Comparison of ENCODE assay signal across 10 cellular contexts in the genomic region with DNA sequence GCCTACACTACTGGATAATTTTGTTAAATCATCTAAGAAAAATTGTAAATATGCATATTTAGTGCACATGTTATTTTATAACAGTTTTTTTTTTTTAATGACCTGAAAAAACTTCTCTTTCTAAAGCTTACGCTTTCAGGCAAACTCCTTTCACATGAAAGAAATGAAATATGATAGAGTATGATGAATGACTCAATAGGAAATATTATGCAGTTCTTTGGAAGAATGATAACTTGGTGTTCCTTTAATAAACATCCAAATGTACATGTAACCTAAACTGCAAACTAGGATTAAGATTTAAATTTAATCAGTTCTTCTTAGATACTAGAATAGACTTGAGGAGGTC.
A peak's percentile ranks its signal among the peaks of the same experiment; 100 is the strongest.
DNase-seq lines count a peak whose midpoint lies in the region; ATAC-seq and TF ChIP-seq lines count a peak whose summit lies in the region.
"Had no signal": no experiment of that assay in that cellular context is flagged by ENCODE, and none has a peak within 500 bp of the region (broad histone marks: within the 10 kb centered on the region; RNA-seq: fewer than 3 reads in every experiment).

No MANE protein-coding gene starts in this region.

- H3K36me3 ChIP-seq in SK-N-SH (replicated peaks in 1 of 2; ENCODE audit: control insufficient read depth in 1 of 2, insufficient read depth in 2 of 2, low read length in 1 of 2): no peaks in the 10 kb centered on the region
- no peaks in the 10 kb centered on the region for H3K36me3 ChIP-seq in osteoblast (ENCODE audit: insufficient read depth, low read length)
- H3K36me3 ChIP-seq in uterus: no peaks in the 10 kb centered on the region

- 0 out of 2 replicates have a peak overlapping the region, but pooled peaks have one; percentile 5 for H2AFZ ChIP-seq in SK-N-SH (ENCODE audit: low read depth)
- H2AFZ ChIP-seq in osteoblast (ENCODE audit: low read length): no peak overlapping the region

- H3K79me2 ChIP-seq in SK-N-SH (ENCODE audit: insufficient read depth) (peaks cover 25% of the 10 kb centered on the region; the same call in 1 of the 2 replicates), osteoblast (ENCODE audit: insufficient read depth, low read length) (peaks cover 12% of the 10 kb centered on the region)

- peaks cover 29% of the 10 kb centered on the region for H3F3A ChIP-seq in SK-N-SH (replicated peaks; ENCODE audit: insufficient read depth)

- H3K27ac Mint-ChIP-seq in activated CD4-positive, alpha-beta T cell treated with anti-CD3 and anti-CD28 coated beads for 36 hours: no peak overlapping the region
- H3K27ac Mint-ChIP-seq: activated CD4-positive, alpha-beta memory T cell treated with anti-CD3 and anti-CD28 coated beads, Interleukin-2, amount 10 ng/mL, durations not matched to agents 7 days and 5 days; activated naive CD8-positive, alpha-beta T cell treated with anti-CD3 and anti-CD28 coated beads, Interleukin-2, amount 10 ng/mL, durations not matched to agents 7 days and 5 days had no signal

- DNase-seq in SK-N-SH (no peak), coronary artery (ENCODE audit: low spot score) (no peak), osteoblast (ENCODE audit: insufficient read length, low spot score, missing footprints) (no peak), uterus (no peak), iPS-NIHi11 (ENCODE audit: low spot score) (no peak)
- DNase-seq in activated CD4-positive, alpha-beta T cell treated with anti-CD3 and anti-CD28 coated beads for 36 hours: no peak
- DNase-seq: activated CD4-positive, alpha-beta memory T cell treated with anti-CD3 and anti-CD28 coated beads, Interleukin-2, amount 10 ng/mL, durations not matched to agents 7 days and 5 days; activated naive CD8-positive, alpha-beta T cell treated with anti-CD3 and anti-CD28 coated beads, Interleukin-2, amount 10 ng/mL, durations not matched to agents 7 days and 5 days had no signal

- no peaks in the 10 kb centered on the region for H4K20me1 ChIP-seq in SK-N-SH (ENCODE audit: insufficient read depth)
- H4K20me1 ChIP-seq in osteoblast (ENCODE audit: insufficient read depth, low read length): no peaks in the 10 kb centered on the region

- H3K4me1 ChIP-seq in SK-N-SH (ENCODE audit: control insufficient read depth in 1 of 2, insufficient read depth in 2 of 2, low read depth in 1 of 2, low read length in 1 of 2) (peaks cover 0 to 18% of the 10 kb centered on the region in 2 experiments; a peak in 3 of 4 replicates), osteoblast (ENCODE audit: insufficient read depth, low read length) (peaks cover 19% of the 10 kb centered on the region), uterus (peaks cover 0 to 5% of the 10 kb centered on the region in 2 donors)

- CTCF ChIA-PET in SK-N-SH (lab: Yijun Ruan, JAX): interaction anchor here (0.9 to 1.5 kb wide), 2 partner anchors 13 to 122 kb away, joined by 3 read pairs; no protein-coding TSS in a partner anchor
- CTCF ChIA-PET in activated CD4-positive, alpha-beta T cell treated with anti-CD3 and anti-CD28 coated beads for 36 hours (lab: Charles Lee): interaction anchor here (0.6 kb wide), 1 partner anchor 773 kb away, joined by 3 read pairs; no protein-coding TSS in a partner anchor

- peak overlapping the region; percentile 58; the same call in 1 of the 2 replicates for H3K9ac ChIP-seq in SK-N-SH

- ATAC-seq in SK-N-SH treated with all-trans-retinoic acid at 6 μM for 48 hours: no peak; the same call in 2 of the 3 replicates
- no peak for ATAC-seq in GM21528 (IDR thresholded peaks at IDR 0.05; ENCODE audit: low FRiP score, unreplicated experiment)
- ATAC-seq in activated CD4-positive, alpha-beta T cell treated with anti-CD3 and anti-CD28 coated beads for 36 hours: no peak

- no peak for TF ChIP-seq POLR2A in uterus (IDR thresholded peaks at IDR 0.05)

- TF ChIP-seq CTCF in SK-N-SH (IDR thresholded peaks at IDR 0.05) (no peak), coronary artery (IDR thresholded peaks at IDR 0.05) (no peak), osteoblast (IDR thresholded peaks at IDR 0.05; ENCODE audit: extremely low read depth, low read depth, low read length) (no peak), uterus (IDR thresholded peaks at IDR 0.05) (no peak)

- H3K4me3 ChIP-seq in SK-N-SH (ENCODE audit: low read depth in 2 of 2, low read length in 1 of 2) (peak overlapping the region in 1 of 2 experiments; percentile 57; a peak in 2 of 4 replicates), coronary artery (peak overlapping the region; percentile 69), osteoblast (ENCODE audit: insufficient read depth, low read length) (peak overlapping the region; percentile 68), uterus (peak overlapping the region in 1 of 2 donors; percentile 36)

- no peaks in the 10 kb centered on the region for H3K9me2 ChIP-seq in SK-N-SH

- peaks cover 12% of the 10 kb centered on the region for H3K27me3 Mint-ChIP-seq in activated CD4-positive, alpha-beta T cell treated with anti-CD3 and anti-CD28 coated beads for 36 hours

- POLR2A ChIA-PET in SK-N-SH (lab: Yijun Ruan, JAX): no interaction called here
- POLR2A ChIA-PET in activated CD4-positive, alpha-beta T cell treated with anti-CD3 and anti-CD28 coated beads for 36 hours (lab: Charles Lee): no interaction called here

- 54% methylated on average over 1 of the region's 1 CpG for WGBS in SK-N-SH (ENCODE audit: low lambda C conversion rate)

- H3K27me3 ChIP-seq in SK-N-SH (ENCODE audit: insufficient read depth): no peaks in the 10 kb centered on the region
- H3K27me3 ChIP-seq in osteoblast (ENCODE audit: insufficient read depth, low read length): no peaks in the 10 kb centered on the region
- H3K27me3 ChIP-seq in uterus: no peaks in the 10 kb centered on the region

- no peaks in the 10 kb centered on the region for H3K36me3 Mint-ChIP-seq in activated CD4-positive, alpha-beta T cell treated with anti-CD3 and anti-CD28 coated beads for 36 hours (ENCODE audit: low read depth)

- H3K27ac ChIP-seq in SK-N-SH (ENCODE audit: low read depth in 2 of 2, low read length in 1 of 2) (peak overlapping the region in 1 of 2 experiments; percentile 81; a peak in 3 of 4 replicates), coronary artery (peak overlapping the region; percentile 67 to 70), osteoblast (ENCODE audit: low read depth, low read length) (no peak overlapping the region), uterus (peak overlapping the region; percentile 62 to 80)

- H3K9me3 Mint-ChIP-seq in activated CD4-positive, alpha-beta T cell treated with anti-CD3 and anti-CD28 coated beads for 36 hours (ENCODE audit: low read depth): no peaks in the 10 kb centered on the region
- H3K9me3 Mint-ChIP-seq: activated CD4-positive, alpha-beta memory T cell treated with anti-CD3 and anti-CD28 coated beads, Interleukin-2, amount 10 ng/mL, durations not matched to agents 7 days and 5 days; activated naive CD8-positive, alpha-beta T cell treated with anti-CD3 and anti-CD28 coated beads, Interleukin-2, amount 10 ng/mL, durations not matched to agents 7 days and 5 days had no signal

- no peak overlapping the region for H3K4me3 Mint-ChIP-seq in activated CD4-positive, alpha-beta T cell treated with anti-CD3 and anti-CD28 coated beads for 36 hours
- H3K4me3 Mint-ChIP-seq: activated CD4-positive, alpha-beta memory T cell treated with anti-CD3 and anti-CD28 coated beads, Interleukin-2, amount 10 ng/mL, durations not matched to agents 7 days and 5 days; activated naive CD8-positive, alpha-beta T cell treated with anti-CD3 and anti-CD28 coated beads, Interleukin-2, amount 10 ng/mL, durations not matched to agents 7 days and 5 days had no signal

- no peaks in the 10 kb centered on the region for H3K9me3 ChIP-seq in SK-N-SH
- H3K9me3 ChIP-seq in osteoblast (ENCODE audit: low read depth, low read length): no peaks in the 10 kb centered on the region
- H3K9me3 ChIP-seq in uterus: no peaks in the 10 kb centered on the region

- H3K4me1 Mint-ChIP-seq in activated CD4-positive, alpha-beta T cell treated with anti-CD3 and anti-CD28 coated beads for 36 hours: peaks cover 4% of the 10 kb centered on the region
- H3K4me1 Mint-ChIP-seq: activated CD4-positive, alpha-beta memory T cell treated with anti-CD3 and anti-CD28 coated beads, Interleukin-2, amount 10 ng/mL, durations not matched to agents 7 days and 5 days had no signal

- H3K4me2 ChIP-seq in SK-N-SH (peak overlapping the region; percentile 76), osteoblast (ENCODE audit: insufficient read depth, low read length) (peak overlapping the region; percentile 80)

- TF ChIP-seq EP300 in SK-N-SH (IDR thresholded peaks at IDR 0.05; ENCODE audit: borderline replicate concordance in 1 of 2, low read depth in 1 of 2, low read length in 1 of 2): no peak

- intact Hi-C loops in uterus (cut with DNase I; ENCODE audit: low total_unique reads): no loop called here
- intact Hi-C loops in activated CD4-positive, alpha-beta T cell treated with anti-CD3 and anti-CD28 coated beads for 36 hours (cut with DNase I, micrococcal nuclease): no loop called here

- no peak for TF ChIP-seq RAD21 in SK-N-SH (IDR thresholded peaks at IDR 0.05; ENCODE audit: low read length)

TF ChIP-seq in SK-N-SH, 30 proteins besides CTCF, POLR2A, EP300 and RAD21 (continues in another document):
- TF ChIP-seq GABPA (IDR thresholded peaks at IDR 0.05; ENCODE audit: low read depth) (no peak), SIN3A (IDR thresholded peaks at IDR 0.05; ENCODE audit: borderline replicate concordance, low read depth, low read length) (no peak), MXI1 (IDR thresholded peaks at IDR 0.05; ENCODE audit: low read depth, low read length) (no peak), TCF12 (IDR thresholded peaks at IDR 0.05) (no peak), JUND (IDR thresholded peaks at IDR 0.05) (0 out of 2 replicates have a peak, but pooled peaks have one; percentile 6)

TF ChIP-seq in SK-N-SH treated with all-trans-retinoic acid at 6 μM for 48 hours, 23 proteins besides CTCF, POLR2A, EP300 and RAD21 (continues in another document):
- TF ChIP-seq ZNF70 (CRISPR knock-in tag; IDR thresholded peaks at IDR 0.05) (no peak), GLIS3 (CRISPR knock-in tag; IDR thresholded peaks at IDR 0.05) (no peak), TCF4 (CRISPR knock-in tag; IDR thresholded peaks at IDR 0.05; ENCODE audit: borderline replicate concordance) (no peak), ZFP3 (CRISPR knock-in tag; IDR thresholded peaks at IDR 0.05) (no peak), ZNF8 (CRISPR knock-in tag; IDR thresholded peaks at IDR 0.05) (no peak), SNAI2 (CRISPR knock-in tag; IDR thresholded peaks at IDR 0.05) (no peak), ESRRG (CRISPR knock-in tag; IDR thresholded peaks at IDR 0.05) (no peak)
